1 cellular context compared by ENCODE assay signal in genomic region chr6:113856571-113857564, GRCh38.
TF ChIP-seq lines count a peak whose summit lies in the region.

MARCKS (plus strand) TSS chr6:113857345; CDS start chr6:113857746, 401 bp downstream.

TF ChIP-seq in GM12878, 131 proteins besides CTCF, POLR2A, EP300 and RAD21 (continued from another document and continues in another):
- no peak for TF ChIP-seq PKNOX1 (IDR thresholded peaks at IDR 0.05)
- TF ChIP-seq WRNIP1 (IDR thresholded peaks at IDR 0.05; ENCODE audit: borderline replicate concordance, low read depth, low read length): 0 out of 2 replicates have a peak, but pooled peaks have one; percentile 25
- TF ChIP-seq CEBPB (IDR thresholded peaks at IDR 0.05; ENCODE audit: borderline replicate concordance in 1 of 2, low read depth in 2 of 2, low read length in 2 of 2): peak in 1 of 2 experiments; percentile 38; a peak in 1 of 4 replicates
- TF ChIP-seq FOS (IDR thresholded peaks at IDR 0.05; ENCODE audit: borderline replicate concordance, extremely low read depth, insufficient read length): no peak
- peak; percentile 84 for TF ChIP-seq YY1 (IDR thresholded peaks at IDR 0.05; ENCODE audit: low read depth, low read length)
- TF ChIP-seq GATAD2B (conservative IDR thresholded peaks at IDR 0.05; ENCODE audit: low read depth): no peak
- TF ChIP-seq CHD1 (IDR thresholded peaks at IDR 0.05; ENCODE audit: low read depth, low read length): 0 out of 2 replicates have a peak, but pooled peaks have one; percentile 82
- TF ChIP-seq ZBTB40 (IDR thresholded peaks at IDR 0.05; ENCODE audit: borderline replicate concordance): no peak
- no peak for TF ChIP-seq ZNF592 (IDR thresholded peaks at IDR 0.05)
- TF ChIP-seq IKZF1 (conservative IDR thresholded peaks at IDR 0.05): no peak; the same call in 1 of the 2 replicates
- no peak for TF ChIP-seq BCLAF1 (IDR thresholded peaks at IDR 0.05)
- TF ChIP-seq NFYA (IDR thresholded peaks at IDR 0.05; ENCODE audit: borderline replicate concordance, low read depth, low read length): no peak
- TF ChIP-seq SREBF2 (IDR thresholded peaks at IDR 0.05; ENCODE audit: low read length): no peak
- peak; percentile 28; the same call in 1 of the 2 replicates for TF ChIP-seq ZNF687 (IDR thresholded peaks at IDR 0.05)
- TF ChIP-seq ATF3 (IDR thresholded peaks at IDR 0.05; ENCODE audit: borderline replicate concordance, extremely low read depth, low read depth, low read length): no peak
- TF ChIP-seq SUPT20H (IDR thresholded peaks at IDR 0.05; ENCODE audit: borderline replicate concordance, control insufficient read depth, low read depth, low read length): no peak
- TF ChIP-seq ZBTB11 (CRISPR knock-in tag; IDR thresholded peaks at IDR 0.05): no peak
- no peak for TF ChIP-seq BCL3 (IDR thresholded peaks at IDR 0.05; ENCODE audit: borderline replicate concordance, insufficient read depth, low read depth, low read length, poor library complexity, severe bottlenecking)
- TF ChIP-seq RCOR1 (conservative IDR thresholded peaks at IDR 0.05; ENCODE audit: low read depth, low read length): no peak
- no peak for TF ChIP-seq CHD4 (IDR thresholded peaks at IDR 0.05)
- no peak for TF ChIP-seq SREBF1 (IDR thresholded peaks at IDR 0.05; ENCODE audit: low read length)
- TF ChIP-seq POU2F2 (IDR thresholded peaks at IDR 0.05; ENCODE audit: borderline replicate concordance, low read depth, low read length): 0 out of 3 replicates have a peak, but pooled peaks have one; percentile 25
- TF ChIP-seq NFXL1 (IDR thresholded peaks at IDR 0.05; ENCODE audit: borderline replicate concordance): no peak
- TF ChIP-seq SKIL (IDR thresholded peaks at IDR 0.05; ENCODE audit: low read depth, poor library complexity, severe bottlenecking): no peak
- no peak for TF ChIP-seq NR2F1 (conservative IDR thresholded peaks at IDR 0.05)
- peak; percentile 76; the same call in 1 of the 2 replicates for TF ChIP-seq MTA3 (IDR thresholded peaks at IDR 0.05; ENCODE audit: borderline replicate concordance, low read length)
- TF ChIP-seq NR2C2 (IDR thresholded peaks at IDR 0.05; ENCODE audit: borderline replicate concordance, control insufficient read depth, insufficient read length, low read depth): no peak
- TF ChIP-seq RB1 (IDR thresholded peaks at IDR 0.05; ENCODE audit: borderline replicate concordance): no peak
